Comparison of ENCODE assay signal across 1 cellular context in genomic region chr15:55993111-55993803, GRCh38.
TF ChIP-seq lines count a peak whose summit lies in the region.

TSS of gene NEDD4 (minus strand) at chr15:55993612. CDS start at chr15:55993555, 57 bp downstream.

TF ChIP-seq in HepG2, 621 proteins besides CTCF, POLR2A, EP300 and RAD21 (continued from another document and continues in another):
- TF ChIP-seq, protein P1, sequence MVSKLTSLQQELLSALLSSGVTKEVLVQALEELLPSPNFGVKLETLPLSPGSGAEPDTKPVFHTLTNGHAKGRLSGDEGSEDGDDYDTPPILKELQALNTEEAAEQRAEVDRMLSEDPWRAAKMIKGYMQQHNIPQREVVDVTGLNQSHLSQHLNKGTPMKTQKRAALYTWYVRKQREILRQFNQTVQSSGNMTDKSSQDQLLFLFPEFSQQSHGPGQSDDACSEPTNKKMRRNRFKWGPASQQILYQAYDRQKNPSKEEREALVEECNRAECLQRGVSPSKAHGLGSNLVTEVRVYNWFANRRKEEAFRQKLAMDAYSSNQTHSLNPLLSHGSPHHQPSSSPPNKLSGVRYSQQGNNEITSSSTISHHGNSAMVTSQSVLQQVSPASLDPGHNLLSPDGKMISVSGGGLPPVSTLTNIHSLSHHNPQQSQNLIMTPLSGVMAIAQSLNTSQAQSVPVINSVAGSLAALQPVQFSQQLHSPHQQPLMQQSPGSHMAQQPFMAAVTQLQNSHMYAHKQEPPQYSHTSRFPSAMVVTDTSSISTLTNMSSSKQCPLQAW (CRISPR knock-in tag; IDR thresholded peaks at IDR 0.05): no peak
- TF ChIP-seq HES4 (CRISPR knock-in tag; IDR thresholded peaks at IDR 0.05; ENCODE audit: borderline replicate concordance) (0 out of 2 replicates have a peak, but pooled peaks have one; percentile 8), ZNF770 (CRISPR knock-in tag; IDR thresholded peaks at IDR 0.05) (peak; percentile 59), ELF3 (CRISPR knock-in tag; IDR thresholded peaks at IDR 0.05) (peak; percentile 48; the same call in 1 of the 2 replicates), THAP11 (CRISPR knock-in tag; IDR thresholded peaks at IDR 0.05) (peak; percentile 48), MTA1 (CRISPR knock-in tag; IDR thresholded peaks at IDR 0.05; ENCODE audit: borderline replicate concordance) (peak; percentile 91; the same call in 1 of the 2 replicates), HMG20A (CRISPR knock-in tag; IDR thresholded peaks at IDR 0.05; ENCODE audit: borderline replicate concordance) (no peak), NFYB (CRISPR knock-in tag; IDR thresholded peaks at IDR 0.05) (peak; percentile 10; the same call in 1 of the 2 replicates), ETV5 (CRISPR knock-in tag; IDR thresholded peaks at IDR 0.05; ENCODE audit: borderline replicate concordance) (peak; percentile 42), CEBPB (IDR thresholded peaks at IDR 0.05; ENCODE audit: borderline replicate concordance, low read depth, low read length) (no peak), ZSCAN9 (CRISPR knock-in tag; IDR thresholded peaks at IDR 0.05; ENCODE audit: borderline replicate concordance) (peak; percentile 53; the same call in 1 of the 2 replicates), ZNF232 (CRISPR knock-in tag; IDR thresholded peaks at IDR 0.05; ENCODE audit: borderline replicate concordance) (no peak), ZNF790 (CRISPR knock-in tag; IDR thresholded peaks at IDR 0.05; ENCODE audit: borderline replicate concordance) (0 out of 2 replicates have a peak, but pooled peaks have one; percentile 32), MTF2 (CRISPR knock-in tag; IDR thresholded peaks at IDR 0.05; ENCODE audit: borderline replicate concordance) (no peak), ZNF572 (CRISPR knock-in tag; IDR thresholded peaks at IDR 0.05) (peak; percentile 54; the same call in 1 of the 2 replicates), KDM6A (CRISPR knock-in tag; IDR thresholded peaks at IDR 0.05; ENCODE audit: low read depth) (no peak), KLF15 (CRISPR knock-in tag; IDR thresholded peaks at IDR 0.05; ENCODE audit: borderline replicate concordance) (0 out of 2 replicates have a peak, but pooled peaks have one; percentile 62), SMARCC2 (IDR thresholded peaks at IDR 0.05) (no peak), YY1 (IDR thresholded peaks at IDR 0.05; ENCODE audit: insufficient read depth, insufficient replicate concordance, low read depth, low read length) (peak; percentile 26), ZNF431 (CRISPR knock-in tag; IDR thresholded peaks at IDR 0.05; ENCODE audit: borderline replicate concordance, low read depth) (no peak), GLI4 (CRISPR knock-in tag; IDR thresholded peaks at IDR 0.05; ENCODE audit: borderline replicate concordance) (no peak), SNAPC2 (CRISPR knock-in tag; IDR thresholded peaks at IDR 0.05) (0 out of 2 replicates have a peak, but pooled peaks have one; percentile 23), NKX3-1 (CRISPR knock-in tag; IDR thresholded peaks at IDR 0.05) (no peak), HNRNPK (IDR thresholded peaks at IDR 0.05; ENCODE audit: low read depth, low read length, poor library complexity, severe bottlenecking) (peak; percentile 78), SALL1 (CRISPR knock-in tag; IDR thresholded peaks at IDR 0.05) (peak; percentile 47), ZNF746 (CRISPR knock-in tag; IDR thresholded peaks at IDR 0.05) (0 out of 2 replicates have a peak, but pooled peaks have one; percentile 34), SP4 (CRISPR knock-in tag; IDR thresholded peaks at IDR 0.05) (peak; percentile 34; the same call in 1 of the 2 replicates), REXO4 (CRISPR knock-in tag; IDR thresholded peaks at IDR 0.05; ENCODE audit: borderline replicate concordance) (no peak), ZBTB7A (CRISPR knock-in tag; IDR thresholded peaks at IDR 0.05) (no peak), STAG1 (CRISPR knock-in tag; IDR thresholded peaks at IDR 0.05) (peak; percentile 43), SAFB2 (CRISPR knock-in tag; IDR thresholded peaks at IDR 0.05; ENCODE audit: borderline replicate concordance, low read depth) (no peak), ZNF703 (CRISPR knock-in tag; IDR thresholded peaks at IDR 0.05; ENCODE audit: borderline replicate concordance) (0 out of 2 replicates have a peak, but pooled peaks have one; percentile 63), FOXK2 (IDR thresholded peaks at IDR 0.05) (no peak), ZNF292 (CRISPR knock-in tag; IDR thresholded peaks at IDR 0.05; ENCODE audit: borderline replicate concordance, low read depth) (0 out of 2 replicates have a peak, but pooled peaks have one; percentile 53), MIER2 (CRISPR knock-in tag; IDR thresholded peaks at IDR 0.05) (no peak), RBM39 (IDR thresholded peaks at IDR 0.05; ENCODE audit: low read depth, low read length, poor library complexity, severe bottlenecking) (peak; percentile 69), MAZ (IDR thresholded peaks at IDR 0.05; ENCODE audit: borderline replicate concordance, low read depth, low read length) (peak; percentile 56; the same call in 1 of the 2 replicates), MAZ (CRISPR knock-in tag; IDR thresholded peaks at IDR 0.05; ENCODE audit: low read depth) (peak; percentile 72; the same call in 1 of the 2 replicates), ZFP41 (CRISPR knock-in tag; IDR thresholded peaks at IDR 0.05; ENCODE audit: borderline replicate concordance) (no peak), TAF1 (CRISPR knock-in tag; IDR thresholded peaks at IDR 0.05) (peak; percentile 63), TFDP2 (CRISPR knock-in tag; IDR thresholded peaks at IDR 0.05) (peak; percentile 88), ZFAT (CRISPR knock-in tag; conservative IDR thresholded peaks at IDR 0.05) (no peak), TEAD2 (CRISPR knock-in tag; IDR thresholded peaks at IDR 0.05) (no peak), KLF16 (CRISPR knock-in tag; IDR thresholded peaks at IDR 0.05) (peak in 1 of 2 experiments; percentile 69; a peak in 2 of 4 replicates), MXI1 (IDR thresholded peaks at IDR 0.05; ENCODE audit: borderline replicate concordance, low read depth, low read length) (0 out of 3 replicates have a peak, but pooled peaks have one; percentile 14), AGO2 (optimal IDR thresholded peaks at IDR 0.05; ENCODE audit: low read depth, low read length) (peak; percentile 35), MXD4 (CRISPR knock-in tag; IDR thresholded peaks at IDR 0.05) (peak; percentile 36; the same call in 1 of the 2 replicates), CAMTA2 (CRISPR knock-in tag; IDR thresholded peaks at IDR 0.05; ENCODE audit: borderline replicate concordance) (no peak), ZNF256 (CRISPR knock-in tag; conservative IDR thresholded peaks at IDR 0.05) (no peak), ASH2L (IDR thresholded peaks at IDR 0.05; ENCODE audit: insufficient read length, low read depth, low read length) (peak; percentile 87), ZNF329 (CRISPR knock-in tag; IDR thresholded peaks at IDR 0.05; ENCODE audit: low read depth) (no peak), ZMYM4 (CRISPR knock-in tag; IDR thresholded peaks at IDR 0.05) (peak; percentile 65), KDM1A (CRISPR knock-in tag; IDR thresholded peaks at IDR 0.05) (no peak), YEATS2 (CRISPR knock-in tag; IDR thresholded peaks at IDR 0.05; ENCODE audit: borderline replicate concordance) (no peak; the same call in 1 of the 2 replicates)
- TF ChIP-seq, protein P2, sequence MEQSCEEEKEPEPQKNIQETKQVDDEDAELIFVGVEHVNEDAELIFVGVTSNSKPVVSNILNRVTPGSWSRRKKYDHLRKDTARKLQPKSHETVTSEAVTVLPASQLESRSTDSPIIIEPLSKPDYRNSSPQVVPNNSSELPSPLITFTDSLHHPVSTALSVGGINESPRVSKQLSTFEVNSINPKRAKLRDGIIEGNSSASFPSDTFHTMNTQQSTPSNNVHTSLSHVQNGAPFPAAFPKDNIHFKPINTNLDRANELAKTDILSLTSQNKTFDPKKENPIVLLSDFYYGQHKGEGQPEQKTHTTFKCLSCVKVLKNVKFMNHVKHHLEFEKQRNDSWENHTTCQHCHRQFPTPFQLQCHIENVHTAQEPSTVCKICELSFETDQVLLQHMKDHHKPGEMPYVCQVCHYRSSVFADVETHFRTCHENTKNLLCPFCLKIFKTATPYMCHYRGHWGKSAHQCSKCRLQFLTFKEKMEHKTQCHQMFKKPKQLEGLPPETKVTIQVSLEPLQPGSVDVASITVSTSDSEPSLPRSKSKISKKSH (CRISPR knock-in tag; IDR thresholded peaks at IDR 0.05; ENCODE audit: borderline replicate concordance): 0 out of 2 replicates have a peak, but pooled peaks have one; percentile 15
- TF ChIP-seq, protein P3, sequence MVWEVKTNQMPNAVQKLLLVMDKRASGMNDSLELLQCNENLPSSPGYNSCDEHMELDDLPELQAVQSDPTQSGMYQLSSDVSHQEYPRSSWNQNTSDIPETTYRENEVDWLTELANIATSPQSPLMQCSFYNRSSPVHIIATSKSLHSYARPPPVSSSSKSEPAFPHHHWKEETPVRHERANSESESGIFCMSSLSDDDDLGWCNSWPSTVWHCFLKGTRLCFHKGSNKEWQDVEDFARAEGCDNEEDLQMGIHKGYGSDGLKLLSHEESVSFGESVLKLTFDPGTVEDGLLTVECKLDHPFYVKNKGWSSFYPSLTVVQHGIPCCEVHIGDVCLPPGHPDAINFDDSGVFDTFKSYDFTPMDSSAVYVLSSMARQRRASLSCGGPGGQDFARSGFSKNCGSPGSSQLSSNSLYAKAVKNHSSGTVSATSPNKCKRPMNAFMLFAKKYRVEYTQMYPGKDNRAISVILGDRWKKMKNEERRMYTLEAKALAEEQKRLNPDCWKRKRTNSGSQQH (CRISPR knock-in tag; IDR thresholded peaks at IDR 0.05; ENCODE audit: low read depth): no peak
- TF ChIP-seq, protein P4, sequence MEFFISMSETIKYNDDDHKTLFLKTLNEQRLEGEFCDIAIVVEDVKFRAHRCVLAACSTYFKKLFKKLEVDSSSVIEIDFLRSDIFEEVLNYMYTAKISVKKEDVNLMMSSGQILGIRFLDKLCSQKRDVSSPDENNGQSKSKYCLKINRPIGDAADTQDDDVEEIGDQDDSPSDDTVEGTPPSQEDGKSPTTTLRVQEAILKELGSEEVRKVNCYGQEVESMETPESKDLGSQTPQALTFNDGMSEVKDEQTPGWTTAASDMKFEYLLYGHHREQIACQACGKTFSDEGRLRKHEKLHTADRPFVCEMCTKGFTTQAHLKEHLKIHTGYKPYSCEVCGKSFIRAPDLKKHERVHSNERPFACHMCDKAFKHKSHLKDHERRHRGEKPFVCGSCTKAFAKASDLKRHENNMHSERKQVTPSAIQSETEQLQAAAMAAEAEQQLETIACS (CRISPR knock-in tag; IDR thresholded peaks at IDR 0.05): peak; percentile 93
- TF ChIP-seq, protein P5, sequence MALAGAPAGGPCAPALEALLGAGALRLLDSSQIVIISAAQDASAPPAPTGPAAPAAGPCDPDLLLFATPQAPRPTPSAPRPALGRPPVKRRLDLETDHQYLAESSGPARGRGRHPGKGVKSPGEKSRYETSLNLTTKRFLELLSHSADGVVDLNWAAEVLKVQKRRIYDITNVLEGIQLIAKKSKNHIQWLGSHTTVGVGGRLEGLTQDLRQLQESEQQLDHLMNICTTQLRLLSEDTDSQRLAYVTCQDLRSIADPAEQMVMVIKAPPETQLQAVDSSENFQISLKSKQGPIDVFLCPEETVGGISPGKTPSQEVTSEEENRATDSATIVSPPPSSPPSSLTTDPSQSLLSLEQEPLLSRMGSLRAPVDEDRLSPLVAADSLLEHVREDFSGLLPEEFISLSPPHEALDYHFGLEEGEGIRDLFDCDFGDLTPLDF (CRISPR knock-in tag; IDR thresholded peaks at IDR 0.05): 0 out of 2 replicates have a peak, but pooled peaks have one; percentile 32
- TF ChIP-seq, protein P6, sequence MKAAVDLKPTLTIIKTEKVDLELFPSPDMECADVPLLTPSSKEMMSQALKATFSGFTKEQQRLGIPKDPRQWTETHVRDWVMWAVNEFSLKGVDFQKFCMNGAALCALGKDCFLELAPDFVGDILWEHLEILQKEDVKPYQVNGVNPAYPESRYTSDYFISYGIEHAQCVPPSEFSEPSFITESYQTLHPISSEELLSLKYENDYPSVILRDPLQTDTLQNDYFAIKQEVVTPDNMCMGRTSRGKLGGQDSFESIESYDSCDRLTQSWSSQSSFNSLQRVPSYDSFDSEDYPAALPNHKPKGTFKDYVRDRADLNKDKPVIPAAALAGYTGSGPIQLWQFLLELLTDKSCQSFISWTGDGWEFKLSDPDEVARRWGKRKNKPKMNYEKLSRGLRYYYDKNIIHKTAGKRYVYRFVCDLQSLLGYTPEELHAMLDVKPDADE (CRISPR knock-in tag; IDR thresholded peaks at IDR 0.05): no peak
